ENCODE assay signal across 9 cellular contexts in genomic region chr12:92769124-92769901, GRCh38.
DNase-seq lines count a peak whose midpoint lies in the region; ATAC-seq and TF ChIP-seq lines count a peak whose summit lies in the region.
"Had no signal": no experiment of that assay in that cellular context is flagged by ENCODE, and none has a peak within 500 bp of the region (broad histone marks: within the 10 kb centered on the region; RNA-seq: fewer than 3 reads in every experiment).

No MANE protein-coding gene starts in this region.

- H3K36me3 Mint-ChIP-seq in immature natural killer cell: peaks cover 3 to 17% (median 5%) of the 10 kb centered on the region in 3 donors
- H3K36me3 Mint-ChIP-seq: natural killer cell treated with Interleukin-12 subunit alpha and Interleukin-12 subunit beta and Interleukin-15 and Interleukin-18, amount 100 ng/mL, for 72 hours had no signal

- H3K4me2 ChIP-seq in MM.1S (ENCODE audit: low read depth, low read length): peak overlapping the region; percentile 57

- no peaks in the 10 kb centered on the region for H3K9me3 Mint-ChIP-seq in immature natural killer cell
- H3K9me3 Mint-ChIP-seq: natural killer cell treated with Interleukin-12 subunit alpha and Interleukin-12 subunit beta and Interleukin-15 and Interleukin-18, amount 100 ng/mL, for 72 hours had no signal

- H3K79me2 ChIP-seq in MM.1S (ENCODE audit: low read length): no peaks in the 10 kb centered on the region

- peak overlapping the region in 4 of 5 donors; percentile 6 to 64 (median 22) for H3K4me3 Mint-ChIP-seq in immature natural killer cell
- H3K4me3 Mint-ChIP-seq: natural killer cell treated with Interleukin-12 subunit alpha and Interleukin-12 subunit beta and Interleukin-15 and Interleukin-18, amount 100 ng/mL, for 72 hours had no signal

- no peaks in the 10 kb centered on the region for H3K9me3 ChIP-seq in MM.1S (replicated peaks; ENCODE audit: insufficient read depth, low read length)

- H3K27ac ChIP-seq in MM.1S (ENCODE audit: low read length): peak overlapping the region; percentile 59; the same call in 1 of the 2 replicates

- no peak overlapping the region for H3K4me3 ChIP-seq in MM.1S (ENCODE audit: low read length)

- in situ Hi-C loops in GM13977 (cut with MboI; ENCODE audit: low pct_unique_long_range_greater_than_20kb, low sequenced_read_pairs, unreplicated experiment): no loop called here

- TF ChIP-seq CTCF in GM13977 (IDR thresholded peaks at IDR 0.05; ENCODE audit: extremely low read depth, insufficient read depth, missing control alignments): no peak
- TF ChIP-seq CTCF in MM.1S (IDR thresholded peaks at IDR 0.05; ENCODE audit: low read length): no peak

- no peaks in the 10 kb centered on the region for H3K27me3 ChIP-seq in MM.1S (replicated peaks; ENCODE audit: insufficient read depth, low read length)

- ATAC-seq in GM21723 (IDR thresholded peaks at IDR 0.05; ENCODE audit: unreplicated experiment): peak; percentile 85

- peaks cover 17 to 38% of the 10 kb centered on the region in 2 donors for H3K4me1 Mint-ChIP-seq in immature natural killer cell

- H2AFZ ChIP-seq in MM.1S (ENCODE audit: low read length): no peak overlapping the region

- no peaks in the 10 kb centered on the region for H4K20me1 ChIP-seq in MM.1S (ENCODE audit: insufficient read depth, low read length)

- peak; percentile 40 for DNase-seq in GM13977 (ENCODE audit: low spot score)
- DNase-seq in MM.1S: peak; percentile 73
- DNase-seq in immature natural killer cell: no peak
- DNase-seq in DMS114 treated with DMSO at 0.1 percent for 48 hours (lab: John Stamatoyannopoulos, UW; ENCODE audit: unreplicated experiment): no peak
- no peak for DNase-seq in NCI-H187 (lab: John Stamatoyannopoulos, UW)
- no peak for DNase-seq in stimulated activated CD4-positive, alpha-beta T cell treated with anti-CD3 and anti-CD28 coated beads, Interleukin-4, amount 100 ng/mL, for 24 hours
- DNase-seq in DMS79 treated with DMSO at 0.1 percent for 48 hours (lab: John Stamatoyannopoulos, UW): no peak

- peaks cover 11% of the 10 kb centered on the region for H3F3A ChIP-seq in MM.1S (ENCODE audit: insufficient read depth, low read length)

- H3K9ac ChIP-seq in MM.1S (ENCODE audit: low read length): no peak overlapping the region

- no peaks in the 10 kb centered on the region for H3K36me3 ChIP-seq in MM.1S (replicated peaks; ENCODE audit: insufficient read depth, low read length)

- peak overlapping the region in 2 of 6 donors; percentile 22 to 36 for H3K27ac Mint-ChIP-seq in immature natural killer cell

- no peaks in the 10 kb centered on the region for H3K27me3 Mint-ChIP-seq in immature natural killer cell (ENCODE audit: low read depth in 3 of 3)
- H3K27me3 Mint-ChIP-seq: natural killer cell treated with Interleukin-12 subunit alpha and Interleukin-12 subunit beta and Interleukin-15 and Interleukin-18, amount 100 ng/mL, for 72 hours had no signal

- peaks cover 31% of the 10 kb centered on the region for H3K4me1 ChIP-seq in MM.1S (ENCODE audit: low read length)

- H3K9me2 ChIP-seq in MM.1S (replicated peaks; ENCODE audit: insufficient read depth, low read length): no peaks in the 10 kb centered on the region

Comparison
In these comparisons a context has a peak if more than half of its experiments do, and no peak if none do; other contexts are left out.
1. DNase-seq: peak in GM13977 (single experiment) and MM.1S (single experiment); none in immature natural killer cell (0 of 3), DMS114 treated with DMSO at 0.1 percent for 48 hours (single experiment), NCI-H187 (0 of 2), stimulated activated CD4-positive, alpha-beta T cell treated with anti-CD3 and anti-CD28 coated beads, Interleukin-4, amount 100 ng/mL, for 24 hours (single experiment) and DMS79 treated with DMSO at 0.1 percent for 48 hours (single experiment).